In genomic region chr1:17304155-17304826, GRCh38 we compare ENCODE assay signal across 18 cellular contexts. TPM values are rescaled to one million over a fixed set of nuclear protein-coding genes. Genes with fewer than 3 reads are reported as not detected.
DNase-seq lines count a peak whose midpoint lies in the region; ATAC-seq and TF ChIP-seq lines count a peak whose summit lies in the region.
"Had no signal": no experiment of that assay in that cellular context is flagged by ENCODE, and none has a peak within 500 bp of the region (broad histone marks: within the 10 kb centered on the region; RNA-seq: fewer than 3 reads in every experiment).

No MANE protein-coding gene starts in this region.

- no peak overlapping the region for H3K4me3 ChIP-seq in WERI-Rb-1 (ENCODE audit: low read depth, low read length)
- H3K4me3 ChIP-seq in naive thymus-derived CD4-positive, alpha-beta T cell (ENCODE audit: low read length), result no peak overlapping the region
- H3K4me3 ChIP-seq: HAP-1 had no signal

- POLR2A ChIA-PET in naive thymus-derived CD4-positive, alpha-beta T cell (lab: Charles Lee), result no interaction called here

- CTCF ChIA-PET in naive thymus-derived CD4-positive, alpha-beta T cell (lab: Charles Lee), result no interaction called here

- H3K36me3 Mint-ChIP-seq in naive thymus-derived CD4-positive, alpha-beta T cell, result peaks cover 0 to 13% (median 3%) of the 10 kb centered on the region in 5 donors

- H3K36me3 ChIP-seq in WERI-Rb-1, result no peaks in the 10 kb centered on the region
- no peaks in the 10 kb centered on the region for H3K36me3 ChIP-seq in naive thymus-derived CD4-positive, alpha-beta T cell (ENCODE audit: control insufficient read depth in 2 of 3, insufficient read depth in 3 of 3, low read length in 3 of 3)
- H3K36me3 ChIP-seq: HAP-1 had no signal

- no peak overlapping the region for H3K27ac Mint-ChIP-seq in naive thymus-derived CD4-positive, alpha-beta T cell
- H3K27ac Mint-ChIP-seq: natural killer cell treated with Interleukin-12 subunit alpha and Interleukin-12 subunit beta and Interleukin-15 and Interleukin-18, amount 100 ng/mL, for 72 hours; stimulated activated naive B cell treated with anti-CD40 and anti-IgM and Interleukin-4, amounts not matched to agents 10 μg/mL and 1 μg/mL and 100 μg/mL, for 72 hours had no signal

- intact Hi-C loops in naive thymus-derived CD4-positive, alpha-beta T cell (cut with micrococcal nuclease), result no loop called here

- H3K4me1 ChIP-seq in naive thymus-derived CD4-positive, alpha-beta T cell (ENCODE audit: control insufficient read depth in 2 of 2, insufficient read depth in 2 of 2, low read length in 2 of 2), result no peaks in the 10 kb centered on the region

- peaks cover 0 to 9% (median 0%) of the 10 kb centered on the region in 7 donors for H3K4me1 Mint-ChIP-seq in naive thymus-derived CD4-positive, alpha-beta T cell
- H3K4me1 Mint-ChIP-seq: central memory CD8-positive, alpha-beta T cell; stimulated activated naive B cell treated with anti-CD40 and anti-IgM and Interleukin-4, amounts not matched to agents 10 μg/mL and 1 μg/mL and 100 μg/mL, for 72 hours had no signal

- H3K27ac ChIP-seq in WERI-Rb-1, result peak overlapping the region; percentile 92
- no peak overlapping the region for H3K27ac ChIP-seq in naive thymus-derived CD4-positive, alpha-beta T cell (ENCODE audit: low read depth, low read length)

- TF ChIP-seq CTCF in WERI-Rb-1 (IDR thresholded peaks at IDR 0.05; ENCODE audit: low read depth, low read length), result no peak

- H3K9me3 Mint-ChIP-seq in naive thymus-derived CD4-positive, alpha-beta T cell, result peaks cover 7 to 17% (median 9%) of the 10 kb centered on the region in 11 donors

- no peaks in the 10 kb centered on the region for H3K27me3 ChIP-seq in WERI-Rb-1 (ENCODE audit: insufficient read depth, low read depth, severe bottlenecking)
- no peaks in the 10 kb centered on the region for H3K27me3 ChIP-seq in naive thymus-derived CD4-positive, alpha-beta T cell (ENCODE audit: control insufficient read depth in 2 of 2, insufficient read depth in 2 of 2, low read length in 2 of 2)

- DNase-seq in GF-D8 (lab: John Stamatoyannopoulos, UW), result peak; percentile 70
- peak; percentile 86 for DNase-seq in NCI-H1694 treated with DMSO at 0.1 percent for 48 hours (lab: John Stamatoyannopoulos, UW)
- DNase-seq in WERI-Rb-1, result peak; percentile 71
- DNase-seq in naive thymus-derived CD4-positive, alpha-beta T cell, result no peak
- no peak for DNase-seq in LoVo (ENCODE audit: low spot score)
- DNase-seq in NCI-H446 (lab: John Stamatoyannopoulos, UW), result no peak
- DNase-seq in 8988T, result no peak
- no peak for DNase-seq in NCI-H146 treated with DMSO at 0.1 percent for 48 hours (lab: John Stamatoyannopoulos, UW; ENCODE audit: unreplicated experiment)
- DNase-seq: activated CD4-positive, CD25-positive, alpha-beta regulatory T cell; activated naive CD4-positive, alpha-beta T cell treated with anti-CD3 and anti-CD28 coated beads, Interleukin-2, amount 50 U/mL, for 16 hours; C1 segment of cervical spinal cord; NCI-H1092 treated with DMSO at 0.1 percent for 48 hours; right cardiac atrium; SK-N-SH; stimulated activated naive B cell treated with anti-CD40 and anti-IgM and Interleukin-4, amounts not matched to agents 10 μg/mL and 1 μg/mL and 100 μg/mL, for 72 hours had no signal

- peaks cover 19% of the 10 kb centered on the region for H3K9me3 ChIP-seq in WERI-Rb-1 (ENCODE audit: severe bottlenecking)
- peaks cover 0 to 5% (median 0%) of the 10 kb centered on the region in 3 experiments for H3K9me3 ChIP-seq in naive thymus-derived CD4-positive, alpha-beta T cell (ENCODE audit: control insufficient read depth in 2 of 3, low read length in 3 of 3)
- H3K9me3 ChIP-seq: HAP-1, SK-N-SH had no signal

- no peak overlapping the region for H3K4me3 Mint-ChIP-seq in naive thymus-derived CD4-positive, alpha-beta T cell
- H3K4me3 Mint-ChIP-seq: central memory CD8-positive, alpha-beta T cell; natural killer cell treated with Interleukin-12 subunit alpha and Interleukin-12 subunit beta and Interleukin-15 and Interleukin-18, amount 100 ng/mL, for 72 hours; stimulated activated naive B cell treated with anti-CD40 and anti-IgM and Interleukin-4, amounts not matched to agents 10 μg/mL and 1 μg/mL and 100 μg/mL, for 72 hours had no signal

- ATAC-seq in naive thymus-derived CD4-positive, alpha-beta T cell, result peak; percentile 25
- ATAC-seq: right cardiac atrium; stimulated activated naive B cell treated with anti-CD40 and anti-IgM and Interleukin-4, amounts not matched to agents 10 μg/mL and 1 μg/mL and 100 μg/mL, for 72 hours had no signal

- H3K27me3 Mint-ChIP-seq in naive thymus-derived CD4-positive, alpha-beta T cell, result peaks cover 0 to 17% (median 7%) of the 10 kb centered on the region in 5 donors

RNA-seq across cellular contexts. Expression of gene PADI4, which starts 3.7 kb away (rescaled TPM):
- total RNA-seq in naive thymus-derived CD4-positive, alpha-beta T cell, result 10 to 100 TPM in 1 of 5 experiments, 1 to 10 TPM in 3, under 1 TPM in 1; 0.12 to 20.5 (median 1.4) TPM
- 1 to 10 TPM; 2.4 to 3.6 TPM for polyA plus RNA-seq in naive thymus-derived CD4-positive, alpha-beta T cell
- polyA plus RNA-seq: SK-N-SH had no signal

RNA-seq across cellular contexts. Expression of gene PADI3, which starts 55.4 kb away (rescaled TPM):
- not detected for total RNA-seq in naive thymus-derived CD4-positive, alpha-beta T cell
- polyA plus RNA-seq in naive thymus-derived CD4-positive, alpha-beta T cell, result not detected
- total RNA-seq: natural killer cell treated with Interleukin-12 subunit alpha and Interleukin-12 subunit beta and Interleukin-15 and Interleukin-18, amount 100 ng/mL, for 72 hours; right cardiac atrium had no signal
- polyA plus RNA-seq: right cardiac atrium had no signal

Comparison
In these comparisons a context has a peak if more than half of its experiments do, and no peak if none do; other contexts are left out.
1. DNase-seq: peak in GF-D8 (single experiment), NCI-H1694 treated with DMSO at 0.1 percent for 48 hours (single experiment) and WERI-Rb-1 (single experiment); none in naive thymus-derived CD4-positive, alpha-beta T cell (0 of 9), LoVo (single experiment), NCI-H446 (0 of 2), 8988T (single experiment) and NCI-H146 treated with DMSO at 0.1 percent for 48 hours (single experiment).